ENCODE assay signal across 8 cellular contexts in the genomic region with DNA sequence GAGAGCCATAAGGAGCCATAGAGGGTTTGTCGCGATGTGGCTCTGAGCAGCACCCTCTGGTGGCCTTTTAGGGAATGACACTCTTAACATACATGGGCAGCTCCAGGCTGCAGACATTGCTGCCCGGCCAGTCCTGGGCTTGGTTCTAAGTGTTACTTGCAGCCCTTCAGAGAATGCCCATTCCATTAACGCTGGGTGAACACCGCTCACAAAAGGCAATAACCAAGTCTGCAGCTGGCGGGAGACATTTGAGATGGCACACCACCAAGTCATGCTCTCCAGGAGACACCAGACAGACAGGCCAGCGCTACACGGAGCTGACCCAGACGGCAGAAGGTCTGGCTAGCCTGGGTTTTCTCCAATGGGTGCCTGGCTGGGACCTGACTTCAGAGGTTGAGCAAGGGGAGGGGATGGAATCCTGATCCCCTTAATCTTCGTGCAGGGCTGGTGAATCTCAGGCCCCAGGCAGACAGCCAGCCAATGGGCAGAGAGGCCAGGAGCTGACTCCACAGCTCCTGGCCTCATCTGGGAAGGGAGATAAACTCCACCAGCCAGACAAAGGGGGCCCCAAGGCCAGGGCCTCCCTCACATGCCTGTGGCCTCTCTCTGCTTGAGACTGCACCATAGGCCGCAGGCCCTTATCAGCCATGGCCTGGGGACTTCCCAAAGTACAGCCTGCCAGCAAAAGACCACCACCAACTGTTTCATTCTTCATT. TPM values are rescaled to one million over a fixed set of nuclear protein-coding genes. Genes with fewer than 3 reads are reported as not detected.
DNase-seq lines count a peak whose midpoint lies in the region; ATAC-seq and TF ChIP-seq lines count a peak whose summit lies in the region.

No MANE protein-coding gene starts in this region.

- no peaks in the 10 kb centered on the region for H3K36me3 ChIP-seq in right lobe of liver

- peaks cover 0 to 18% (median 3%) of the 10 kb centered on the region in 4 donors for H3K4me1 ChIP-seq in right lobe of liver

- no peaks in the 10 kb centered on the region for H3K27me3 ChIP-seq in right lobe of liver

- intact Hi-C loops in right lobe of liver (cut with DNase I) = no loop called here

- H3K4me3 ChIP-seq in coronary artery = no peak overlapping the region
- no peak overlapping the region for H3K4me3 ChIP-seq in right lobe of liver

- no peak for TF ChIP-seq POLR2A in right lobe of liver (IDR thresholded peaks at IDR 0.05)

- H3K9me3 ChIP-seq in right lobe of liver = no peaks in the 10 kb centered on the region

- peak; percentile 71 for TF ChIP-seq CTCF in coronary artery (IDR thresholded peaks at IDR 0.05)
- peak; percentile 92 to 94 (median 94) for TF ChIP-seq CTCF in right lobe of liver (IDR thresholded peaks at IDR 0.05)

- ATAC-seq in HG02642 (IDR thresholded peaks at IDR 0.05; ENCODE audit: poor library complexity, unreplicated experiment) (peak; percentile 51), right lobe of liver (peak; percentile 79 to 85 (median 83)), HG02763 (IDR thresholded peaks at IDR 0.05; ENCODE audit: unreplicated experiment) (no peak)

- H3K27ac ChIP-seq in coronary artery (no peak overlapping the region), right lobe of liver (no peak overlapping the region)

- 19% methylated on average over 3 of the region's 11 CpGs for WGBS in right lobe of liver (ENCODE audit: insufficient coverage, low coverage, low lambda C conversion rate, missing lambda C conversion rate)

- DNase-seq in DMS53 (lab: John Stamatoyannopoulos, UW) (peak; percentile 87), NCI-H510A (lab: John Stamatoyannopoulos, UW) (peak; percentile 46), coronary artery (ENCODE audit: low spot score) (no peak), right lobe of liver (peak; percentile 51 to 80 (median 69))
- DNase-seq in activated CD4-positive, alpha-beta T cell treated with anti-CD3 and anti-CD28 coated beads for 48 hours = peak; percentile 79
- peak; percentile 50 to 51 for DNase-seq in stimulated activated CD4-positive, alpha-beta T cell treated with anti-CD3 and anti-CD28 coated beads, Interleukin-4, amount 100 ng/mL, for 4 hours

RNA-seq across cellular contexts. Expression of a gene that starts 58.8 kb away (rescaled TPM):
- 10 to 100 TPM; 10.7 to 27.5 (median 19.0) TPM for total RNA-seq in right lobe of liver
